In genomic region chr13:97548138-97548537, GRCh38 we compare ENCODE assay signal across 15 cellular contexts.
DNase-seq lines count a peak whose midpoint lies in the region; ATAC-seq and TF ChIP-seq lines count a peak whose summit lies in the region.
"Had no signal": no experiment of that assay in that cellular context is flagged by ENCODE, and none has a peak within 500 bp of the region (broad histone marks: within the 10 kb centered on the region; RNA-seq: fewer than 3 reads in every experiment).

No MANE protein-coding gene starts in this region.

- no peaks in the 10 kb centered on the region for H4K20me1 ChIP-seq in smooth muscle cell (ENCODE audit: low read depth)

- no peak overlapping the region for H3K4me2 ChIP-seq in smooth muscle cell
- H3K4me2 ChIP-seq: PC-9 had no signal

- H3K79me2 ChIP-seq in smooth muscle cell (ENCODE audit: low read depth): no peaks in the 10 kb centered on the region

- no peak overlapping the region for H3K27ac ChIP-seq in smooth muscle cell (ENCODE audit: low read depth)
- H3K27ac ChIP-seq: PC-9 had no signal

- no peaks in the 10 kb centered on the region for H3K36me3 ChIP-seq in smooth muscle cell (ENCODE audit: low read depth)

- H3K27me3 ChIP-seq in smooth muscle cell (ENCODE audit: low read depth): no peaks in the 10 kb centered on the region

- no peaks in the 10 kb centered on the region for H3F3A ChIP-seq in smooth muscle cell (ENCODE audit: low read depth)

- ATAC-seq in GM18870 (IDR thresholded peaks at IDR 0.05; ENCODE audit: unreplicated experiment) (peak; percentile 66), GM21576 (IDR thresholded peaks at IDR 0.05; ENCODE audit: unreplicated experiment) (peak; percentile 87), HG03469 (IDR thresholded peaks at IDR 0.05; ENCODE audit: unreplicated experiment) (peak; percentile 49), HG02571 (IDR thresholded peaks at IDR 0.05; ENCODE audit: unreplicated experiment) (no peak), GM18520 (IDR thresholded peaks at IDR 0.05; ENCODE audit: unreplicated experiment) (no peak)
- ATAC-seq: SK-N-SH treated with all-trans-retinoic acid at 6 μM for 48 hours had no signal

- H2AFZ ChIP-seq in smooth muscle cell (ENCODE audit: low read depth): peak overlapping the region; percentile 65
- H2AFZ ChIP-seq: PC-9 had no signal

- WGBS in smooth muscle cell (ENCODE audit: low lambda C conversion rate): 61% methylated on average over 3 of the region's 3 CpGs

- DNase-seq in smooth muscle cell (lab: John Stamatoyannopoulos, UW; ENCODE audit: unreplicated experiment) (no peak), amygdala (lab: John Stamatoyannopoulos, UW) (no peak)
- DNase-seq: activated CD4-positive, alpha-beta T cell treated with anti-CD3 and anti-CD28 coated beads, Interleukin-2, amount 50 U/mL, for 4 hours; activated naive CD4-positive, alpha-beta T cell treated with anti-CD3 and anti-CD28 coated beads, Interleukin-2, amount 50 U/mL, for 16 hours; activated T-cell treated with anti-CD3 and anti-CD28 coated beads, Interleukin-2, amount 50 U/mL, for 1 hour; NCI-H1436; NCI-H510A; PC-9; right cardiac atrium had no signal

- H3K4me3 ChIP-seq in smooth muscle cell: no peak overlapping the region
- H3K4me3 ChIP-seq: PC-9 had no signal

- H3K9me3 ChIP-seq in smooth muscle cell (replicated peaks; ENCODE audit: low read depth): no peaks in the 10 kb centered on the region

- no peak for TF ChIP-seq CTCF in smooth muscle cell (IDR thresholded peaks at IDR 0.05; ENCODE audit: borderline replicate concordance, insufficient read depth, poor library complexity, severe bottlenecking)

- H3K4me1 ChIP-seq in smooth muscle cell (ENCODE audit: low read depth): no peaks in the 10 kb centered on the region

- no peak overlapping the region for H3K9ac ChIP-seq in smooth muscle cell (ENCODE audit: low read depth)

Comparison
In these comparisons a context has a peak if more than half of its experiments do, and no peak if none do; other contexts are left out.
1. ATAC-seq: peak in GM18870 (single experiment), GM21576 (single experiment) and HG03469 (single experiment); none in HG02571 (single experiment) and GM18520 (single experiment).